In the genomic region with DNA sequence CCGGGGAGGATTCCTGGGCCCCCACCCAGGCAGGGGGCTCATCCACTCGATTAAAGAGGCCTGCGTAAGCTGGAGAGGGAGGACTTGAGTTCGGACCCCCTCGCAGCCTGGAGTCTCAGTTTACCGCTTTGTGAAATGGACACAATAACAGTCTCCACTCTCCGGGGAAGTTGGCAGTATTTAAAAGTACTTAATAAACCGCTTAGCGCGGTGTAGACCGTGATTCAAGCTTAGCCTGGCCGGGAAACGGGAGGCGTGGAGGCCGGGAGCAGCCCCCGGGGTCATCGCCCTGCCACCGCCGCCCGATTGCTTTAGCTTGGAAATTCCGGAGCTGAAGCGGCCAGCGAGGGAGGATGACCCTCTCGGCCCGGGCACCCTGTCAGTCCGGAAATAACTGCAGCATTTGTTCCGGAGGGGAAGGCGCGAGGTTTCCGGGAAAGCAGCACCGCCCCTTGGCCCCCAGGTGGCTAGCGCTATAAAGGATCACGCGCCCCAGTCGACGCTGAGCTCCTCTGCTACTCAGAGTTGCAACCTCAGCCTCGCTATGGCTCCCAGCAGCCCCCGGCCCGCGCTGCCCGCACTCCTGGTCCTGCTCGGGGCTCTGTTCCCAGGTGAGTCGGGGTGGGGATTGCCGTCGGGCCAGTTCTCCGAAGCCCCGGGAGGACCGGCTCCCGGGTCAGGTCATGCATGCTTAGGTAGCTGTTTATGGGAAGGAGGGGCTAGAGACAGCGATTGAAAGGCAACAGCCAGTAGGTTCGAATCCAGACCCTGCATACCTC, we compare ENCODE assay signal across 1 cellular context.
TF ChIP-seq lines count a peak whose summit lies in the region.

A gene with protein sequence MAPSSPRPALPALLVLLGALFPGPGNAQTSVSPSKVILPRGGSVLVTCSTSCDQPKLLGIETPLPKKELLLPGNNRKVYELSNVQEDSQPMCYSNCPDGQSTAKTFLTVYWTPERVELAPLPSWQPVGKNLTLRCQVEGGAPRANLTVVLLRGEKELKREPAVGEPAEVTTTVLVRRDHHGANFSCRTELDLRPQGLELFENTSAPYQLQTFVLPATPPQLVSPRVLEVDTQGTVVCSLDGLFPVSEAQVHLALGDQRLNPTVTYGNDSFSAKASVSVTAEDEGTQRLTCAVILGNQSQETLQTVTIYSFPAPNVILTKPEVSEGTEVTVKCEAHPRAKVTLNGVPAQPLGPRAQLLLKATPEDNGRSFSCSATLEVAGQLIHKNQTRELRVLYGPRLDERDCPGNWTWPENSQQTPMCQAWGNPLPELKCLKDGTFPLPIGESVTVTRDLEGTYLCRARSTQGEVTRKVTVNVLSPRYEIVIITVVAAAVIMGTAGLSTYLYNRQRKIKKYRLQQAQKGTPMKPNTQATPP (plus strand): TSS at position 505 of the 779 bp plus-strand sequence. CDS start 40 bp downstream, at position 545.

TF ChIP-seq in endothelial cell of umbilical vein, 7 proteins besides CTCF, POLR2A, EP300 and RAD21:
- TF ChIP-seq JUN (IDR thresholded peaks at IDR 0.05; ENCODE audit: borderline replicate concordance, insufficient read depth, insufficient read length, low read depth) (no peak), FOS (IDR thresholded peaks at IDR 0.05; ENCODE audit: borderline replicate concordance, insufficient read depth, low read length) (peak; percentile 61), EZH2 (IDR thresholded peaks at IDR 0.05; ENCODE audit: borderline replicate concordance, low read depth, low read length, severe bottlenecking) (peak; percentile 15), MYC (IDR thresholded peaks at IDR 0.05; ENCODE audit: low read depth, low read length) (no peak), GATA2 (IDR thresholded peaks at IDR 0.05; ENCODE audit: insufficient read depth, insufficient read length, low read depth, low read length) (peak; percentile 31), POLR2AphosphoS5 (IDR thresholded peaks at IDR 0.05; ENCODE audit: insufficient read depth, low read depth, low read length) (peak; percentile 97)
- TF ChIP-seq, protein P1, sequence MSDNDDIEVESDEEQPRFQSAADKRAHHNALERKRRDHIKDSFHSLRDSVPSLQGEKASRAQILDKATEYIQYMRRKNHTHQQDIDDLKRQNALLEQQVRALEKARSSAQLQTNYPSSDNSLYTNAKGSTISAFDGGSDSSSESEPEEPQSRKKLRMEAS (IDR thresholded peaks at IDR 0.05; ENCODE audit: insufficient read depth, insufficient read length): no peak
TF ChIP-seq in endothelial cell of umbilical vein: peak in this region for 4.
